ENCODE assay signal across 34 cellular contexts in genomic region chr14:24831677-24832076, GRCh38.
"Had no signal": no experiment of that assay in that cellular context is flagged by ENCODE, and none has a peak within 500 bp of the region (broad histone marks: within the 10 kb centered on the region; RNA-seq: fewer than 3 reads in every experiment).

No MANE protein-coding gene starts in this region.

- H3K36me3 ChIP-seq: adrenal gland, ascending aorta, brain microvascular endothelial cell, breast epithelium, cardiac muscle cell had no signal

- H3K27me3 ChIP-seq: adrenal gland, ascending aorta, body of pancreas, brain microvascular endothelial cell, breast epithelium, cardiac muscle cell had no signal

- H3K4me3 ChIP-seq: adrenal gland, ascending aorta, body of pancreas, breast epithelium, cardiac muscle cell had no signal

- ATAC-seq: activated naive CD4-positive, alpha-beta T cell treated with anti-CD3 and anti-CD28 coated beads, Interleukin-2, amount 50 U/mL, for 72 hours; activated naive CD8-positive, alpha-beta T cell treated with anti-CD3 and anti-CD28 coated beads, Interleukin-2, amount 50 U/mL, for 24 hours; activated T-cell treated with anti-CD3 and anti-CD28 coated beads, Interleukin-2, amount 50 U/mL, for 4 hours; activated T-cell treated with anti-CD3 and anti-CD28 coated beads, Interleukin-2, amount 50 U/mL, for 72 hours; activated T-helper 17 cell treated with anti-CD3 and anti-CD28 coated beads, Interleukin-2, amount 50 U/mL, for 72 hours; body of pancreas had no signal

- FAIRE-seq: astrocyte, bronchial epithelial cell had no signal

- H3K4me1 ChIP-seq: adrenal gland, ascending aorta, breast epithelium had no signal

- DNase-seq: activated effector memory CD4-positive, alpha-beta T cell treated with anti-CD3 and anti-CD28 coated beads, Interleukin-2, amount 50 U/mL, for 16 hours; activated effector memory CD4-positive, alpha-beta T cell treated with Interleukin-2 at 50 U/mL for 16 hours; activated gamma-delta T cell; activated gamma-delta T cell treated with Interleukin-2 at 50 U/mL for 16 hours; activated naive CD4-positive, alpha-beta T cell; activated naive CD4-positive, alpha-beta T cell treated with anti-CD3 and anti-CD28 coated beads for 36 hours; activated naive CD4-positive, alpha-beta T cell treated with anti-CD3 and anti-CD28 coated beads, Interleukin-2, amount 10 ng/mL, durations not matched to agents 7 days and 5 days; activated naive CD4-positive, alpha-beta T cell treated with anti-CD3 and anti-CD28 coated beads, Interleukin-2, amount 50 U/mL, for 16 hours; activated naive CD4-positive, alpha-beta T cell treated with Interleukin-2 at 50 U/mL for 16 hours; activated naive CD8-positive, alpha-beta T cell treated with anti-CD3 and anti-CD28 coated beads for 36 hours; activated naive CD8-positive, alpha-beta T cell treated with anti-CD3 and anti-CD28 coated beads, Interleukin-2, amount 10 ng/mL, durations not matched to agents 7 days and 5 days; activated naive CD8-positive, alpha-beta T cell treated with anti-CD3 and anti-CD28 coated beads, Interleukin-2, amount 50 U/mL, for 24 hours; activated T-cell treated with anti-CD3 and anti-CD28 coated beads, Interleukin-2, amount 50 U/mL, for 1 hour; activated T-cell treated with anti-CD3 and anti-CD28 coated beads, Interleukin-2, amount 50 U/mL, for 24 hours; activated T-cell treated with anti-CD3 and anti-CD28 coated beads, Interleukin-2, amount 50 U/mL, for 4 hours; activated T-cell treated with anti-CD3 and anti-CD28 coated beads, Interleukin-2, amount 50 U/mL, for 48 hours; activated T-cell treated with anti-CD3 and anti-CD28 coated beads, Interleukin-2, amount 50 U/mL, for 72 hours; adrenal gland; amniotic stem cell; amygdala; anterior cingulate cortex; aorta; body of pancreas; brain microvascular endothelial cell; caudate nucleus; central memory CD4-positive, alpha-beta T cell; cerebellar nuclear complex had no signal

- H3K9me3 ChIP-seq: adrenal gland, ascending aorta, body of pancreas, breast epithelium had no signal

- H3K27ac ChIP-seq: adrenal gland, ascending aorta, body of pancreas, brain microvascular endothelial cell, breast epithelium, cardiac muscle cell had no signal
